Comparison of ENCODE assay signal across 22 cellular contexts in genomic region chr2:12400543-12400942, GRCh38.
A peak's percentile ranks its signal among the peaks of the same experiment; 100 is the strongest.
DNase-seq lines count a peak whose midpoint lies in the region; TF ChIP-seq lines count a peak whose summit lies in the region.
"Had no signal": no experiment of that assay in that cellular context is flagged by ENCODE, and none has a peak within 500 bp of the region (broad histone marks: within the 10 kb centered on the region; RNA-seq: fewer than 3 reads in every experiment).

No MANE protein-coding gene starts in this region.

- peak overlapping the region; percentile 46; the same call in 1 of the 2 replicates for H3K27ac ChIP-seq in C4-2B
- no peak overlapping the region for H3K27ac ChIP-seq in mesenchymal stem cell (ENCODE audit: low read length, poor library complexity, severe bottlenecking)
- H3K27ac ChIP-seq: A549, BLaER1 had no signal

- peak overlapping the region in 1 of 2 experiments; percentile 19 for H2BK12ac ChIP-seq in mesenchymal stem cell (ENCODE audit: low read length in 2 of 2)

- WGBS in mesenchymal stem cell, result 96% methylated on average over 3 of the region's 3 CpGs

- no peak overlapping the region for H3K4me3 ChIP-seq in BE2C (ENCODE audit: low read depth, low read length)
- no peak overlapping the region for H3K4me3 ChIP-seq in mesenchymal stem cell (ENCODE audit: insufficient read depth in 1 of 2, low read depth in 1 of 2, low read length in 2 of 2)
- H3K4me3 ChIP-seq: A549, BLaER1 had no signal

- H3K9ac ChIP-seq in mesenchymal stem cell (ENCODE audit: low read length), result no peak overlapping the region
- H3K9ac ChIP-seq: BLaER1 had no signal

- H3K18ac ChIP-seq in mesenchymal stem cell (ENCODE audit: low read depth in 1 of 2, low read length in 2 of 2), result no peak overlapping the region

- H3K4me1 Mint-ChIP-seq in type B pancreatic cell (ENCODE audit: unreplicated experiment), result peaks cover 27% of the 10 kb centered on the region

- no peak overlapping the region for H2AK5ac ChIP-seq in mesenchymal stem cell (ENCODE audit: low read length, severe bottlenecking)

- no peak overlapping the region for H3K4me3 Mint-ChIP-seq in type B pancreatic cell
- H3K4me3 Mint-ChIP-seq: B cell; CD4-positive, alpha-beta T cell; CD8-positive, alpha-beta T cell had no signal

- no peak overlapping the region for H3K14ac ChIP-seq in mesenchymal stem cell (ENCODE audit: low read length in 2 of 2)

- DNase-seq in BE2C, result peak; percentile 46
- no peak for DNase-seq in mesenchymal stem cell
- no peak for DNase-seq in type B pancreatic cell (ENCODE audit: extremely low spot score, unreplicated experiment)
- DNase-seq in COR-L47 (lab: John Stamatoyannopoulos, UW), result no peak
- DNase-seq in SKM-1 treated with dmso at 0.1 percent for 144 hours (lab: John Stamatoyannopoulos, UW; ENCODE audit: unreplicated experiment), result no peak
- DNase-seq in GF-D8 (lab: John Stamatoyannopoulos, UW), result no peak
- DNase-seq: 8988T; AML-193; C1 segment of cervical spinal cord; CD4-positive, alpha-beta T cell; CD8-positive, alpha-beta T cell; DMS 273 treated with DMSO at 0.1 percent for 48 hours; DMS153; DMS53; DMS79; DND-41; EL; GDM1 had no signal

- no peaks in the 10 kb centered on the region for H3K27me3 ChIP-seq in BE2C
- no peaks in the 10 kb centered on the region for H3K27me3 ChIP-seq in mesenchymal stem cell (ENCODE audit: control insufficient read depth in 1 of 2, insufficient read depth in 1 of 2, low read length in 2 of 2)
- H3K27me3 ChIP-seq: BLaER1 had no signal

- H3K4me1 ChIP-seq in BE2C (peaks cover 20% of the 10 kb centered on the region), mesenchymal stem cell (ENCODE audit: control insufficient read depth, insufficient read depth, low read depth, low read length) (no peaks in the 10 kb centered on the region)
- H3K4me1 ChIP-seq: A549 had no signal

- no peak overlapping the region for H2BK5ac ChIP-seq in mesenchymal stem cell (ENCODE audit: low read depth, low read length, poor library complexity, severe bottlenecking)

- no peak overlapping the region for H3K23ac ChIP-seq in mesenchymal stem cell (ENCODE audit: low read length in 2 of 2)

- no peak overlapping the region for H3K4me2 ChIP-seq in mesenchymal stem cell (ENCODE audit: low read length, poor library complexity, severe bottlenecking)
- H3K4me2 ChIP-seq: A549, BLaER1 had no signal

- no peaks in the 10 kb centered on the region; the same call in 1 of the 2 replicates for H3K9me3 ChIP-seq in BE2C
- H3K9me3 ChIP-seq in mesenchymal stem cell (ENCODE audit: control insufficient read depth, low read length), result peaks cover 5% of the 10 kb centered on the region
- H3K9me3 ChIP-seq: A549 had no signal

- no peak overlapping the region for H4K8ac ChIP-seq in mesenchymal stem cell (ENCODE audit: low read length)

- H2BK15ac ChIP-seq in mesenchymal stem cell (ENCODE audit: low read depth, poor library complexity, severe bottlenecking), result no peak overlapping the region

- H3K9me3 Mint-ChIP-seq in type B pancreatic cell, result peaks cover 10% of the 10 kb centered on the region

- no peaks in the 10 kb centered on the region for H3K36me3 Mint-ChIP-seq in type B pancreatic cell
- H3K36me3 Mint-ChIP-seq: CD8-positive, alpha-beta T cell had no signal

- H3K36me3 ChIP-seq in BE2C, result no peaks in the 10 kb centered on the region
- H3K36me3 ChIP-seq in mesenchymal stem cell (ENCODE audit: control insufficient read depth in 1 of 2, insufficient read depth in 2 of 2, low read depth in 1 of 2, low read length in 2 of 2), result no peaks in the 10 kb centered on the region
- H3K36me3 ChIP-seq: BLaER1 had no signal

- no peaks in the 10 kb centered on the region for H3K27me3 Mint-ChIP-seq in type B pancreatic cell
- H3K27me3 Mint-ChIP-seq: CD4-positive, alpha-beta T cell had no signal

- no peaks in the 10 kb centered on the region for H3K79me1 ChIP-seq in mesenchymal stem cell (replicated peaks; ENCODE audit: low read length, poor library complexity, severe bottlenecking)

- no peak overlapping the region for H2BK120ac ChIP-seq in mesenchymal stem cell (ENCODE audit: low read depth, low read length)

- peak overlapping the region; percentile 61 for H3K27ac Mint-ChIP-seq in type B pancreatic cell
- H3K27ac Mint-ChIP-seq: B cell; CD4-positive, alpha-beta T cell; CD8-positive, alpha-beta T cell had no signal

- TF ChIP-seq CTCF in BE2C (IDR thresholded peaks at IDR 0.05; ENCODE audit: low read depth, low read length) (no peak), C4-2B (conservative IDR thresholded peaks at IDR 0.05) (no peak), type B pancreatic cell (conservative IDR thresholded peaks at IDR 0.05) (no peak)

- no peak overlapping the region for H3K4ac ChIP-seq in mesenchymal stem cell (ENCODE audit: low read depth in 1 of 2, low read length in 2 of 2)

- peak overlapping the region; percentile 55 for H4K91ac ChIP-seq in mesenchymal stem cell (ENCODE audit: low read length)

- H2AFZ ChIP-seq in mesenchymal stem cell (ENCODE audit: low read depth, low read length), result no peak overlapping the region
